Comparison of ENCODE assay signal across 20 cellular contexts in genomic region chr12:51895378-51896135, GRCh38. TPM values are rescaled to one million over a fixed set of nuclear protein-coding genes. Genes with fewer than 3 reads are reported as not detected.
DNase-seq lines count a peak whose midpoint lies in the region; ATAC-seq and TF ChIP-seq lines count a peak whose summit lies in the region.
"Had no signal": no experiment of that assay in that cellular context is flagged by ENCODE, and none has a peak within 500 bp of the region (broad histone marks: within the 10 kb centered on the region; RNA-seq: fewer than 3 reads in every experiment).

No MANE protein-coding gene starts in this region.

- H3K27me3 ChIP-seq in colonic mucosa: no peaks in the 10 kb centered on the region
- no peaks in the 10 kb centered on the region for H3K27me3 ChIP-seq in mesenchymal stem cell (ENCODE audit: control insufficient read depth in 1 of 2, insufficient read depth in 1 of 2, low read length in 2 of 2)
- H3K27me3 ChIP-seq in tibial artery: peaks cover 0 to 31% of the 10 kb centered on the region in 2 donors

- no peak for TF ChIP-seq CTCF in colonic mucosa (IDR thresholded peaks at IDR 0.05)
- TF ChIP-seq CTCF in tibial artery (IDR thresholded peaks at IDR 0.05): no peak

- H2BK12ac ChIP-seq in mesenchymal stem cell (ENCODE audit: low read length in 2 of 2): peak overlapping the region; percentile 89 to 98

- 85% methylated on average over 8 of the region's 8 CpGs for WGBS in mesenchymal stem cell

- H2AK5ac ChIP-seq in mesenchymal stem cell (ENCODE audit: low read length, severe bottlenecking): no peak overlapping the region

- no peak overlapping the region for H2BK5ac ChIP-seq in mesenchymal stem cell (ENCODE audit: low read depth, low read length, poor library complexity, severe bottlenecking)

- H3K18ac ChIP-seq in mesenchymal stem cell (ENCODE audit: low read depth in 1 of 2, low read length in 2 of 2): peak overlapping the region; percentile 72 to 86

- H3K36me3 ChIP-seq in colonic mucosa (no peaks in the 10 kb centered on the region), mesenchymal stem cell (ENCODE audit: control insufficient read depth in 1 of 2, insufficient read depth in 2 of 2, low read depth in 1 of 2, low read length in 2 of 2) (no peaks in the 10 kb centered on the region), tibial artery (no peaks in the 10 kb centered on the region)
- H3K36me3 ChIP-seq: thoracic aorta had no signal

- intact Hi-C loops in Right ventricle myocardium inferior (cut with DNase I): loop anchor here (1.0 to 2.0 kb wide), 2 partner anchors 28 to 85 kb away; no protein-coding TSS in a partner anchor
- intact Hi-C loops in Right ventricle myocardium superior (cut with DNase I): no loop called here
- intact Hi-C loops in colonic mucosa (cut with DNase I): loop anchor here (1.0 kb wide), 1 partner anchor 28 kb away; no protein-coding TSS in a partner anchor
- intact Hi-C loops in tibial artery (cut with DNase I; ENCODE audit: low total_unique reads): no loop called here

- H3K4me3 ChIP-seq in colonic mucosa (no peak overlapping the region), mesenchymal stem cell (ENCODE audit: insufficient read depth in 1 of 2, low read depth in 1 of 2, low read length in 2 of 2) (no peak overlapping the region), tibial artery (no peak overlapping the region)
- H3K4me3 ChIP-seq: PC-9, smooth muscle cell, thoracic aorta had no signal

- peak; percentile 65 for DNase-seq in Right ventricle myocardium inferior (ENCODE audit: missing footprints)
- no peak for DNase-seq in Right ventricle myocardium superior
- DNase-seq in colonic mucosa: peak; percentile 19
- no peak for DNase-seq in mesenchymal stem cell
- peak; percentile 21 to 60 for DNase-seq in tibial artery
- DNase-seq in amniotic stem cell (lab: John Stamatoyannopoulos, UW): no peak
- no peak for DNase-seq in GM19238 (ENCODE audit: insufficient read length, low spot score)
- DNase-seq: activated CD4-positive, alpha-beta T cell treated with anti-CD3 and anti-CD28 coated beads for 48 hours; activated effector memory CD4-positive, alpha-beta T cell treated with Interleukin-2 at 50 U/mL for 16 hours; C1 segment of cervical spinal cord; DMS 273 treated with DMSO at 0.1 percent for 48 hours; NCI-H1436 treated with DMSO at 0.1 percent for 48 hours; NCI-H748 treated with DMSO at 0.1 percent for 48 hours; stimulated activated CD4-positive, alpha-beta T cell treated with anti-CD3 and anti-CD28 coated beads, Interleukin-4, amount 100 ng/mL, for 4 hours had no signal

- no peak for ATAC-seq in Right ventricle myocardium inferior
- no peak for ATAC-seq in Right ventricle myocardium superior (ENCODE audit: poor library complexity)
- no peak for ATAC-seq in GM19397 (IDR thresholded peaks at IDR 0.05; ENCODE audit: unreplicated experiment)

- no peak overlapping the region for H3K4me2 ChIP-seq in mesenchymal stem cell (ENCODE audit: low read length, poor library complexity, severe bottlenecking)
- H3K4me2 ChIP-seq: PC-9, smooth muscle cell had no signal

- peaks cover 5% of the 10 kb centered on the region for H3K4me1 ChIP-seq in colonic mucosa
- peaks cover 6% of the 10 kb centered on the region for H3K4me1 ChIP-seq in mesenchymal stem cell (ENCODE audit: control insufficient read depth, insufficient read depth, low read depth, low read length)
- H3K4me1 ChIP-seq in tibial artery: no peaks in the 10 kb centered on the region

- peak overlapping the region; percentile 58 for H4K8ac ChIP-seq in mesenchymal stem cell (ENCODE audit: low read length)

- H2BK120ac ChIP-seq in mesenchymal stem cell (ENCODE audit: low read depth, low read length): peak overlapping the region; percentile 39

- no peaks in the 10 kb centered on the region for H3K79me1 ChIP-seq in mesenchymal stem cell (replicated peaks; ENCODE audit: low read length, poor library complexity, severe bottlenecking)

- H3K9ac ChIP-seq in colonic mucosa (ENCODE audit: low read depth in 2 of 2, low read length in 2 of 2): peak overlapping the region in 1 of 2 donors; percentile 3
- peak overlapping the region; percentile 46 for H3K9ac ChIP-seq in mesenchymal stem cell (ENCODE audit: low read length)

- H2AFZ ChIP-seq in mesenchymal stem cell (ENCODE audit: low read depth, low read length): peak overlapping the region; percentile 8
- H2AFZ ChIP-seq: PC-9 had no signal

- peak overlapping the region; percentile 71 to 75 for H3K4ac ChIP-seq in mesenchymal stem cell (ENCODE audit: low read depth in 1 of 2, low read length in 2 of 2)

- H4K91ac ChIP-seq in mesenchymal stem cell (ENCODE audit: low read length): peak overlapping the region; percentile 82

- no peak overlapping the region for H3K23ac ChIP-seq in mesenchymal stem cell (ENCODE audit: low read length in 2 of 2)

- peak overlapping the region; percentile 57 for H2BK15ac ChIP-seq in mesenchymal stem cell (ENCODE audit: low read depth, poor library complexity, severe bottlenecking)

- H3K9me3 ChIP-seq in colonic mucosa (no peaks in the 10 kb centered on the region), mesenchymal stem cell (ENCODE audit: control insufficient read depth, low read length) (no peaks in the 10 kb centered on the region), tibial artery (no peaks in the 10 kb centered on the region)
- H3K9me3 ChIP-seq: thoracic aorta had no signal

- H3K27ac ChIP-seq in colonic mucosa (peak overlapping the region; percentile 24), mesenchymal stem cell (ENCODE audit: low read length, poor library complexity, severe bottlenecking) (no peak overlapping the region), tibial artery (no peak overlapping the region)
- H3K27ac ChIP-seq: PC-9, thoracic aorta had no signal

- H3K14ac ChIP-seq in mesenchymal stem cell (ENCODE audit: low read length in 2 of 2): peak overlapping the region in 1 of 2 experiments; percentile 45

RNA-seq across cellular contexts. Expression of gene ANKRD33, which starts 7.7 kb away (rescaled TPM):
- total RNA-seq in Right ventricle myocardium inferior (not detected), Right ventricle myocardium superior (not detected), colonic mucosa (not detected)
- 3.7 TPM for polyA plus RNA-seq in mesenchymal stem cell (2013, experiment 1 of 2)
- polyA plus RNA-seq in mesenchymal stem cell (2013, experiment 2 of 2): 3.2 TPM
- total RNA-seq: A172, PC-9, smooth muscle cell, thoracic aorta had no signal
- polyA plus RNA-seq: aorta had no signal

RNA-seq across cellular contexts. Expression of gene ACVRL1, which starts 11.7 kb away (rescaled TPM):
- total RNA-seq in Right ventricle myocardium inferior (49.6 TPM), Right ventricle myocardium superior (35.1 TPM), colonic mucosa (100 to 1,000 TPM; 121 to 162 TPM)
- 158 TPM for polyA plus RNA-seq in mesenchymal stem cell (2013, experiment 1 of 2)
- 162 TPM for polyA plus RNA-seq in mesenchymal stem cell (2013, experiment 2 of 2)
- total RNA-seq: PC-9 had no signal

RNA-seq across cellular contexts. Expression of gene FIGNL2, which starts 47.0 kb away (rescaled TPM):
- total RNA-seq in Right ventricle myocardium inferior (0.22 TPM), Right ventricle myocardium superior (0.30 TPM), colonic mucosa (under 1 TPM; 0.30 to 0.35 TPM)
- polyA plus RNA-seq in mesenchymal stem cell (2013, experiment 1 of 2): 0.62 TPM
- polyA plus RNA-seq in mesenchymal stem cell (2013, experiment 2 of 2): 0.71 TPM
- total RNA-seq: PC-9 had no signal

RNA-seq across cellular contexts. Expression of gene ACVR1B, which starts 55.9 kb away (rescaled TPM):
- total RNA-seq in Right ventricle myocardium inferior (10.8 TPM), Right ventricle myocardium superior (9.7 TPM), colonic mucosa (10 to 100 TPM; 56.0 to 63.0 TPM)
- 13.6 TPM for polyA plus RNA-seq in mesenchymal stem cell (2013, experiment 1 of 2)
- polyA plus RNA-seq in mesenchymal stem cell (2013, experiment 2 of 2): 13.2 TPM

Comparison
In these comparisons a context has a peak if more than half of its experiments do, and no peak if none do; other contexts are left out.
1. DNase-seq: peak in Right ventricle myocardium inferior (single experiment), colonic mucosa (single experiment) and tibial artery (2 of 2); none in Right ventricle myocardium superior (single experiment), mesenchymal stem cell (single experiment), amniotic stem cell (single experiment) and GM19238 (single experiment).
2. intact Hi-C loops: an anchor here in Right ventricle myocardium inferior (1.0 to 2.0 kb wide) and colonic mucosa (1.0 kb wide); none called in Right ventricle myocardium superior and tibial artery.